34 cellular contexts compared by ENCODE assay signal in the genomic region with DNA sequence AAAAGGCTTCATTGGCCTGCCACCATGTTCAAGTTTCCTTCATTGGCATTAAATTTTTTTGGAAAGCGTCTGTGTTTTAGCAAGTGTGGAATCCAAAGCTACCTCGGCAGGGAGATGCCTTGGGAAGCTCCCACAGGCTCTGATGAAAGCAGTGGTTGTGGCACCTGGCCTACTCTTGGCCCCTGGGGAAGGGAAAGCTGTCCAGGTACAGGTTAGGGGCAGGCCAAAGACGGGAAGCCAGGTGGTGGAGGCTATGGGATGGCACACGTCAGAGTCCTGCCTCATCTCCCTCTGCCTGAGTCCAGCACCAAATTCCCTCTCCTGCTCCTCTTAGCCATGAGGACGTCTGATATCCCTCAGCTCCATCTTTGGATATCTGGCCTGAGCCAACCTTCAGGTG. TPM values are rescaled to one million over a fixed set of nuclear protein-coding genes. Genes with fewer than 3 reads are reported as not detected.
"Had no signal": no experiment of that assay in that cellular context is flagged by ENCODE, and none has a peak within 500 bp of the region (broad histone marks: within the 10 kb centered on the region; RNA-seq: fewer than 3 reads in every experiment).

No MANE protein-coding gene starts in this region.

- H3K27ac Mint-ChIP-seq: activated CD4-positive, alpha-beta T cell treated with anti-CD3 and anti-CD28 coated beads, Interleukin-2, amount 10 ng/mL, durations not matched to agents 24 days and 14 days; activated CD8-positive, alpha-beta T cell treated with anti-CD3 and anti-CD28 coated beads for 36 hours; activated naive CD8-positive, alpha-beta T cell treated with anti-CD3 and anti-CD28 coated beads for 36 hours; activated T-helper 1 cell treated with anti-CD3 and anti-CD28 coated beads, Interleukin-12 subunit alpha, Interleukin-12 subunit beta, Interleukin-2, Interleukin-4 antibody, amounts not matched to agents 30 ng/mL and 10 ng/mL and 1 ng/mL, durations not matched to agents 14 hours and 24 hours and 36 hours; T-helper 1 cell treated with Interleukin-12 subunit alpha and Interleukin-12 subunit beta and Interleukin-4 antibody, amounts not matched to agents 30 μg/mL and 1 μg/mL, for 36 hours; T-helper 2 cell treated with Interferon-gamma antibody and Interleukin-4, amounts not matched to agents 5 μg/mL and 100 μg/mL, for 36 hours had no signal

- H3K36me3 ChIP-seq: brain microvascular endothelial cell, cardiac muscle cell, MG63, Peyer's patch, SJCRH30 had no signal

- DNase-seq: activated CD4-positive, alpha-beta T cell treated with anti-CD3 and anti-CD28 coated beads, Interleukin-2, amount 10 ng/mL, durations not matched to agents 24 days and 14 days; activated CD4-positive, alpha-beta T cell treated with anti-CD3 and anti-CD28 coated beads, Interleukin-2, amount 50 U/mL, for 4 hours; activated CD8-positive, alpha-beta T cell treated with anti-CD3 and anti-CD28 coated beads for 36 hours; activated naive CD4-positive, alpha-beta T cell; activated naive CD4-positive, alpha-beta T cell treated with anti-CD3 and anti-CD28 coated beads, Interleukin-2, amount 50 U/mL, for 16 hours; activated naive CD8-positive, alpha-beta T cell treated with anti-CD3 and anti-CD28 coated beads for 36 hours; activated T-cell treated with anti-CD3 and anti-CD28 coated beads for 4 hours; activated T-cell treated with anti-CD3 and anti-CD28 coated beads, Interleukin-2, amount 50 U/mL, for 4 hours; amniotic stem cell; aorta; brain microvascular endothelial cell; Kasumi-1; KG1; MG63; MV-4-11; NCI-H1092; NCI-H1436 treated with DMSO at 0.1 percent for 48 hours; NCI-H1694 treated with DMSO at 0.1 percent for 48 hours; NCI-H2029; NCI-H345; NCI-H524 treated with DMSO at 0.1 percent for 48 hours; NK-92 treated with Interleukin-12 subunit alpha and Interleukin-12 subunit beta, amount 100 ng/mL, for 24 hours; PC-3; SHP77 had no signal

- H3K27ac ChIP-seq: brain microvascular endothelial cell, cardiac muscle cell, Peyer's patch, SJCRH30, SK-N-MC had no signal

- H3K4me3 ChIP-seq: cardiac muscle cell, MG63, Peyer's patch, SJCRH30, SK-N-MC had no signal

- H3K4me1 Mint-ChIP-seq: activated CD4-positive, alpha-beta T cell treated with anti-CD3 and anti-CD28 coated beads, Interleukin-2, amount 10 ng/mL, durations not matched to agents 24 days and 14 days; activated naive CD8-positive, alpha-beta T cell treated with anti-CD3 and anti-CD28 coated beads for 36 hours had no signal

- H3K36me3 Mint-ChIP-seq: activated naive CD8-positive, alpha-beta T cell treated with anti-CD3 and anti-CD28 coated beads for 36 hours had no signal

- H3K27me3 ChIP-seq: brain microvascular endothelial cell, cardiac muscle cell, Peyer's patch, SJCRH30 had no signal

- ATAC-seq: activated CD8-positive, alpha-beta T cell treated with anti-CD3 and anti-CD28 coated beads for 36 hours; activated T-cell treated with anti-CD3 and anti-CD28 coated beads, Interleukin-2, amount 50 U/mL, for 4 hours; PC-3 had no signal

- H3K9me3 Mint-ChIP-seq: activated CD4-positive, alpha-beta T cell treated with anti-CD3 and anti-CD28 coated beads, Interleukin-2, amount 10 ng/mL, durations not matched to agents 24 days and 14 days; activated CD8-positive, alpha-beta T cell treated with anti-CD3 and anti-CD28 coated beads for 36 hours; activated naive CD8-positive, alpha-beta T cell treated with anti-CD3 and anti-CD28 coated beads for 36 hours; activated T-cell treated with anti-CD3 and anti-CD28 coated beads, Interleukin-2, amount 50 U/mL, for 4 hours; activated T-helper 1 cell treated with anti-CD3 and anti-CD28 coated beads, Interleukin-12 subunit alpha, Interleukin-12 subunit beta, Interleukin-2, Interleukin-4 antibody, amounts not matched to agents 30 ng/mL and 10 ng/mL and 1 ng/mL, durations not matched to agents 14 hours and 24 hours and 36 hours; T-helper 1 cell treated with Interleukin-12 subunit alpha and Interleukin-12 subunit beta and Interleukin-4 antibody, amounts not matched to agents 30 μg/mL and 1 μg/mL, for 36 hours; T-helper 2 cell treated with Interferon-gamma antibody and Interleukin-4, amounts not matched to agents 5 μg/mL and 100 μg/mL, for 36 hours had no signal

- FAIRE-seq: TTC549 had no signal

- H3K4me1 ChIP-seq: Peyer's patch had no signal

- H3K4me3 Mint-ChIP-seq: activated CD4-positive, alpha-beta T cell treated with anti-CD3 and anti-CD28 coated beads, Interleukin-2, amount 10 ng/mL, durations not matched to agents 24 days and 14 days; activated CD8-positive, alpha-beta T cell treated with anti-CD3 and anti-CD28 coated beads for 36 hours; activated naive CD8-positive, alpha-beta T cell treated with anti-CD3 and anti-CD28 coated beads for 36 hours; activated T-cell treated with anti-CD3 and anti-CD28 coated beads, Interleukin-2, amount 50 U/mL, for 4 hours; activated T-helper 1 cell treated with anti-CD3 and anti-CD28 coated beads, Interleukin-12 subunit alpha, Interleukin-12 subunit beta, Interleukin-2, Interleukin-4 antibody, amounts not matched to agents 30 ng/mL and 10 ng/mL and 1 ng/mL, durations not matched to agents 14 hours and 24 hours and 36 hours; T-helper 1 cell treated with Interleukin-12 subunit alpha and Interleukin-12 subunit beta and Interleukin-4 antibody, amounts not matched to agents 30 μg/mL and 1 μg/mL, for 36 hours; T-helper 2 cell treated with Interferon-gamma antibody and Interleukin-4, amounts not matched to agents 5 μg/mL and 100 μg/mL, for 36 hours had no signal

- H3K9me3 ChIP-seq: MG63, Peyer's patch had no signal

RNA-seq across cellular contexts. Expression of gene C10orf120, which starts 49.7 kb away (rescaled TPM):
- total RNA-seq: activated CD4-positive, alpha-beta T cell treated with anti-CD3 and anti-CD28 coated beads, Interleukin-2, amount 10 ng/mL, durations not matched to agents 24 days and 14 days; activated CD8-positive, alpha-beta memory T cell treated with anti-CD3 and anti-CD28 coated beads for 36 hours; activated CD8-positive, alpha-beta T cell treated with anti-CD3 and anti-CD28 coated beads for 36 hours; activated naive CD8-positive, alpha-beta T cell treated with anti-CD3 and anti-CD28 coated beads for 36 hours; activated T-cell treated with anti-CD3 and anti-CD28 coated beads, Interleukin-2, amount 50 U/mL, for 4 hours; activated T-helper 1 cell treated with anti-CD3 and anti-CD28 coated beads, Interleukin-12 subunit alpha, Interleukin-12 subunit beta, Interleukin-2, Interleukin-4 antibody, amounts not matched to agents 30 ng/mL and 10 ng/mL and 1 ng/mL, durations not matched to agents 14 hours and 24 hours and 36 hours; aorta; cardiac muscle cell; NCI-H460; PC-3; Peyer's patch; SJCRH30 had no signal
